Comparison of ENCODE assay signal across 26 cellular contexts in genomic region chr4:79025170-79025569, GRCh38.
"Had no signal": no experiment of that assay in that cellular context is flagged by ENCODE, and none has a peak within 500 bp of the region (broad histone marks: within the 10 kb centered on the region; RNA-seq: fewer than 3 reads in every experiment).

No MANE protein-coding gene starts in this region.

- H3K4me3 ChIP-seq: dorsolateral prefrontal cortex, hepatocyte, lung, thyroid gland, uterus had no signal

- H3K9me3 ChIP-seq: neutrophil, thyroid gland, uterus had no signal

- H3K9me3 Mint-ChIP-seq: activated CD4-positive, alpha-beta memory T cell treated with anti-CD3 and anti-CD28 coated beads, Interleukin-2, amount 10 ng/mL, durations not matched to agents 7 days and 5 days; activated T-helper 2 cell treated with anti-CD3 and anti-CD28 coated beads, Interferon-gamma antibody, Interleukin-2, Interleukin-4, amounts not matched to agents 10 μg/mL and 5 μg/mL and 100 μg/mL, durations not matched to agents 14 hours and 24 hours and 36 hours; mesothelial cell of epicardium had no signal

- H3K4me1 Mint-ChIP-seq: activated CD4-positive, alpha-beta memory T cell treated with anti-CD3 and anti-CD28 coated beads, Interleukin-2, amount 10 ng/mL, durations not matched to agents 7 days and 5 days; activated CD8-positive, alpha-beta memory T cell treated with anti-CD3 and anti-CD28 coated beads, Interleukin-2, amount 10 ng/mL, durations not matched to agents 7 days and 5 days; brain had no signal

- H3K4me2 ChIP-seq: hepatocyte had no signal

- ATAC-seq: activated CD8-positive, alpha-beta memory T cell treated with anti-CD3 and anti-CD28 coated beads, Interleukin-2, amount 10 ng/mL, durations not matched to agents 7 days and 5 days; left cardiac atrium; natural killer cell treated with Interleukin-12 subunit alpha and Interleukin-12 subunit beta and Interleukin-15 and Interleukin-18, amount 100 ng/mL, for 72 hours had no signal

- H2AFZ ChIP-seq: hepatocyte had no signal

- FAIRE-seq: colon had no signal

- H3K27ac ChIP-seq: dorsolateral prefrontal cortex, epithelial cell of prostate, hepatocyte, neutrophil, thyroid gland, uterus had no signal

- H3K27me3 ChIP-seq: dorsolateral prefrontal cortex, hepatocyte, neutrophil, thyroid gland, uterus had no signal

- H3K27ac Mint-ChIP-seq: activated CD4-positive, alpha-beta memory T cell treated with anti-CD3 and anti-CD28 coated beads, Interleukin-2, amount 10 ng/mL, durations not matched to agents 7 days and 5 days; activated CD8-positive, alpha-beta memory T cell treated with anti-CD3 and anti-CD28 coated beads, Interleukin-2, amount 10 ng/mL, durations not matched to agents 7 days and 5 days; activated naive CD4-positive, alpha-beta T cell treated with anti-CD3 and anti-CD28 coated beads for 36 hours; activated T-helper 2 cell treated with anti-CD3 and anti-CD28 coated beads, Interferon-gamma antibody, Interleukin-2, Interleukin-4, amounts not matched to agents 10 μg/mL and 5 μg/mL and 100 μg/mL, durations not matched to agents 14 hours and 24 hours and 36 hours; brain; mesothelial cell of epicardium; natural killer cell treated with Interleukin-12 subunit alpha and Interleukin-12 subunit beta and Interleukin-15 and Interleukin-18, amount 100 ng/mL, for 72 hours had no signal

- DNase-seq: activated CD4-positive, alpha-beta memory T cell treated with anti-CD3 and anti-CD28 coated beads, Interleukin-2, amount 10 ng/mL, durations not matched to agents 7 days and 5 days; activated CD4-positive, alpha-beta T cell treated with anti-CD3 and anti-CD28 coated beads for 48 hours; activated CD4-positive, CD25-positive, alpha-beta regulatory T cell; activated CD8-positive, alpha-beta memory T cell treated with anti-CD3 and anti-CD28 coated beads, Interleukin-2, amount 10 ng/mL, durations not matched to agents 7 days and 5 days; activated naive CD4-positive, alpha-beta T cell treated with anti-CD3 and anti-CD28 coated beads for 36 hours; activated T-cell treated with anti-CD3 and anti-CD28 coated beads, Interleukin-2, amount 50 U/mL, for 1 hour; central memory CD4-positive, alpha-beta T cell; dorsolateral prefrontal cortex; foreskin fibroblast; left cardiac atrium; posterior cingulate gyrus; stimulated activated CD4-positive, alpha-beta T cell treated with anti-CD3 and anti-CD28 coated beads, Interleukin-12 subunit alpha, Interleukin-12 subunit beta, amount 100 ng/mL, for 4 hours; stimulated activated CD4-positive, alpha-beta T cell treated with anti-CD3 and anti-CD28 coated beads, Interleukin-1b, Interleukin-23, amount 100 ng/mL, for 48 hours; stimulated activated naive CD4-positive, alpha-beta T cell treated with Interleukin-2 at 50 U/mL for 16 hours; T-helper 9 cell; thyroid gland; uterus had no signal

- H3K4me3 Mint-ChIP-seq: activated CD4-positive, alpha-beta memory T cell treated with anti-CD3 and anti-CD28 coated beads, Interleukin-2, amount 10 ng/mL, durations not matched to agents 7 days and 5 days; activated CD8-positive, alpha-beta memory T cell treated with anti-CD3 and anti-CD28 coated beads, Interleukin-2, amount 10 ng/mL, durations not matched to agents 7 days and 5 days; activated naive CD4-positive, alpha-beta T cell treated with anti-CD3 and anti-CD28 coated beads for 36 hours; brain; mesothelial cell of epicardium; natural killer cell treated with Interleukin-12 subunit alpha and Interleukin-12 subunit beta and Interleukin-15 and Interleukin-18, amount 100 ng/mL, for 72 hours had no signal

- H3K4me1 ChIP-seq: thyroid gland, uterus had no signal

- H3K36me3 Mint-ChIP-seq: activated CD8-positive, alpha-beta memory T cell treated with anti-CD3 and anti-CD28 coated beads, Interleukin-2, amount 10 ng/mL, durations not matched to agents 7 days and 5 days; brain; mesothelial cell of epicardium; natural killer cell treated with Interleukin-12 subunit alpha and Interleukin-12 subunit beta and Interleukin-15 and Interleukin-18, amount 100 ng/mL, for 72 hours had no signal

- H3K27me3 Mint-ChIP-seq: activated CD8-positive, alpha-beta memory T cell treated with anti-CD3 and anti-CD28 coated beads, Interleukin-2, amount 10 ng/mL, durations not matched to agents 7 days and 5 days; natural killer cell treated with Interleukin-12 subunit alpha and Interleukin-12 subunit beta and Interleukin-15 and Interleukin-18, amount 100 ng/mL, for 72 hours had no signal

- H3K36me3 ChIP-seq: neutrophil, thyroid gland, uterus had no signal

- H3K79me2 ChIP-seq: hepatocyte had no signal
